8 cellular contexts compared by ENCODE assay signal in genomic region chr2:174699993-174700766, GRCh38.
DNase-seq lines count a peak whose midpoint lies in the region; ATAC-seq and TF ChIP-seq lines count a peak whose summit lies in the region.

No MANE protein-coding gene starts in this region.

- peak; percentile 54 for ATAC-seq in HG03432 (IDR thresholded peaks at IDR 0.05; ENCODE audit: unreplicated experiment)
- ATAC-seq in left colon, result peak; percentile 42

- H3K4me3 ChIP-seq in cardiac fibroblast (replicated peaks in 1 of 2; ENCODE audit: low read depth in 2 of 2, low read length in 2 of 2) (no peak overlapping the region), tibial artery (no peak overlapping the region)

- intact Hi-C loops in left colon (cut with DNase I, micrococcal nuclease) (no loop called here), tibial artery (cut with DNase I; ENCODE audit: low total_unique reads) (loop anchor here (5.0 to 10.0 kb wide), 2 partner anchors 42 to 235 kb away; no protein-coding TSS in a partner anchor)

- TF ChIP-seq CTCF in cardiac fibroblast (IDR thresholded peaks at IDR 0.05; ENCODE audit: low read depth, low read length) (peak; percentile 53), tibial artery (IDR thresholded peaks at IDR 0.05) (peak; percentile 72 to 79)

- no peak overlapping the region for H3K27ac ChIP-seq in tibial artery

- no peaks in the 10 kb centered on the region for H3K27me3 ChIP-seq in tibial artery

- H3K4me1 ChIP-seq in tibial artery, result no peaks in the 10 kb centered on the region

- H3K36me3 ChIP-seq in tibial artery, result no peaks in the 10 kb centered on the region

- peak in 4 of 6 experiments; percentile 14 to 75 (median 49) for DNase-seq in stimulated activated naive CD4-positive, alpha-beta T cell (lab: John Stamatoyannopoulos, UW)
- no peak for DNase-seq in stimulated activated naive CD4-positive, alpha-beta T cell treated with Interleukin-2 at 50 U/mL for 16 hours (lab: John Stamatoyannopoulos, UW)
- DNase-seq in NOMO-1 treated with DMSO at 0.1 percent for 48 hours (lab: John Stamatoyannopoulos, UW; ENCODE audit: unreplicated experiment) (peak; percentile 71), cardiac fibroblast (ENCODE audit: low read depth in 2 of 2) (peak; percentile 74 to 76), left colon (no peak), tibial artery (no peak), NCI-H187 (lab: John Stamatoyannopoulos, UW) (no peak)

- no peaks in the 10 kb centered on the region for H3K9me3 ChIP-seq in tibial artery

Comparison
In these comparisons a context has a peak if more than half of its experiments do, and no peak if none do; other contexts are left out.
1. DNase-seq: peak in stimulated activated naive CD4-positive, alpha-beta T cell (4 of 6), NOMO-1 treated with DMSO at 0.1 percent for 48 hours (single experiment) and cardiac fibroblast (2 of 2); none in stimulated activated naive CD4-positive, alpha-beta T cell treated with Interleukin-2 at 50 U/mL for 16 hours (single experiment), left colon (0 of 2), tibial artery (0 of 2) and NCI-H187 (0 of 2).